In the genomic region with DNA sequence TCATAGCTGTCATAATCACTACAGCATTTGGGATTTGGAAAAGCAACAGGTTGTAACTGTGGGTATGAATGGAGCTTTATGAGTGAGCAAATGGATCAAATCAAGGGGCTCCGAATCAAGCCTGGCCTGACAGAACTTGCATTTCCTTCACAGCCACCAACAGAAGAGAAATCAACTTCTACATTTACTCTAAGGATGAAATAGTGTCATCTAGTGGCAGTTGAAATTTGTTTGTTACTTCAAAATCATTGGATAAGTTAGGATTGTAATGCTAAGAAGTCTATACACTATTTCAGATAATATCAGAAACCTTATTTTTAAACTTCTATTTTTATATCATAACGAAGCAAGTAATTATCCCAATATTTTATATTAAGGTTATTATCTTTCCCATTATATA, we compare ENCODE assay signal across 10 cellular contexts. TPM values are rescaled to one million over a fixed set of nuclear protein-coding genes. Genes with fewer than 3 reads are reported as not detected.
DNase-seq lines count a peak whose midpoint lies in the region; ATAC-seq, FAIRE-seq and TF ChIP-seq lines count a peak whose summit lies in the region.
"Had no signal": no experiment of that assay in that cellular context is flagged by ENCODE, and none has a peak within 500 bp of the region (broad histone marks: within the 10 kb centered on the region; RNA-seq: fewer than 3 reads in every experiment).

No MANE protein-coding gene starts in this region.

- intact Hi-C loops in dorsolateral prefrontal cortex (cut with DNase I): no loop called here

- DNase-seq in GM10248 (ENCODE audit: extremely low spot score): peak; percentile 18
- DNase-seq in LNCaP clone FGC (ENCODE audit: low read depth): no peak
- no peak for DNase-seq in dorsolateral prefrontal cortex
- DNase-seq in small intestine: no peak
- no peak for DNase-seq in NOMO-1 (lab: John Stamatoyannopoulos, UW; ENCODE audit: unreplicated experiment in 2 of 2)
- DNase-seq: GF-D8, psoas muscle had no signal

- H3K27ac ChIP-seq in dorsolateral prefrontal cortex (no peak overlapping the region), parathyroid adenoma (no peak overlapping the region), small intestine (ENCODE audit: low read depth in 1 of 2, low read length in 1 of 2) (no peak overlapping the region)
- H3K27ac ChIP-seq: psoas muscle, vagina had no signal

- no peaks in the 10 kb centered on the region for H3K79me2 ChIP-seq in parathyroid adenoma

- WGBS in small intestine, 3 donors: 24 to 37% (median 35%) methylated on average over 2 of the region's 2 CpGs

- H3K4me1 ChIP-seq in parathyroid adenoma (no peaks in the 10 kb centered on the region), small intestine (ENCODE audit: control insufficient read depth in 2 of 2, insufficient read depth in 1 of 2, low read depth in 1 of 2, low read length in 1 of 2) (no peaks in the 10 kb centered on the region)
- H3K4me1 ChIP-seq: psoas muscle, vagina had no signal

- FAIRE-seq in small intestine (lab: Jason Lieb, UNC): no peak

- H2AFZ ChIP-seq in parathyroid adenoma: no peak overlapping the region

- POLR2A ChIA-PET in GM10248 (lab: Yijun Ruan, JAX): no interaction called here

- CTCF ChIA-PET in GM10248 (lab: Yijun Ruan, JAX): interaction anchor here (1.3 to 3.7 kb wide), 5 partner anchors 10 to 101 kb away, joined by 3 to 13 read pairs (median 3); no protein-coding TSS in a partner anchor

- H3K4me2 ChIP-seq in parathyroid adenoma (ENCODE audit: low read length): no peak overlapping the region

- H3K4me3 ChIP-seq in LNCaP clone FGC (ENCODE audit: low read depth, low read length): no peak overlapping the region
- H3K4me3 ChIP-seq in dorsolateral prefrontal cortex: no peak overlapping the region
- no peak overlapping the region for H3K4me3 ChIP-seq in parathyroid adenoma (ENCODE audit: low read depth, low read length)
- no peak overlapping the region for H3K4me3 ChIP-seq in small intestine (ENCODE audit: low read depth in 1 of 2, low read length in 2 of 2)
- H3K4me3 ChIP-seq: psoas muscle, vagina had no signal

- H3K27me3 ChIP-seq in dorsolateral prefrontal cortex: no peaks in the 10 kb centered on the region
- no peaks in the 10 kb centered on the region for H3K27me3 ChIP-seq in parathyroid adenoma (ENCODE audit: control insufficient read depth, insufficient read depth, low read length)
- H3K27me3 ChIP-seq in small intestine (ENCODE audit: control insufficient read depth in 2 of 2, insufficient read depth in 2 of 2, low read length in 2 of 2): no peaks in the 10 kb centered on the region
- H3K27me3 ChIP-seq: vagina had no signal

- H3K36me3 ChIP-seq in parathyroid adenoma (ENCODE audit: control insufficient read depth, insufficient read depth, low read length) (no peaks in the 10 kb centered on the region), small intestine (ENCODE audit: control insufficient read depth in 2 of 2, insufficient read depth in 2 of 2, low read length in 2 of 2) (no peaks in the 10 kb centered on the region)
- H3K36me3 ChIP-seq: vagina had no signal

- H3K9ac ChIP-seq in parathyroid adenoma: no peak overlapping the region

- H3K9me3 ChIP-seq in parathyroid adenoma (ENCODE audit: control insufficient read depth, low read length): no peaks in the 10 kb centered on the region
- no peaks in the 10 kb centered on the region for H3K9me3 ChIP-seq in small intestine (ENCODE audit: control insufficient read depth, low read depth)
- H3K9me3 ChIP-seq: psoas muscle, vagina had no signal

- ATAC-seq in GM18909 (IDR thresholded peaks at IDR 0.05; ENCODE audit: poor library complexity, unreplicated experiment): no peak
- ATAC-seq: psoas muscle had no signal

- peak; percentile 46 for TF ChIP-seq CTCF in GM10248 (IDR thresholded peaks at IDR 0.05; ENCODE audit: control extremely low read depth, extremely low read depth, low read depth, missing control alignments)
- peak; percentile 36 for TF ChIP-seq CTCF in LNCaP clone FGC (IDR thresholded peaks at IDR 0.05; ENCODE audit: control insufficient read depth, extremely low read depth, insufficient read depth)
- TF ChIP-seq CTCF in dorsolateral prefrontal cortex (IDR thresholded peaks at IDR 0.05 in 54 of 56, conservative IDR thresholded peaks at IDR 0.05 in 2 of 56; ENCODE audit: low read depth in 1 of 56, partially characterized antibody in 56 of 56): peak in 54 of 56 donors; percentile 36 to 72 (median 52)
- peak; percentile 16 for TF ChIP-seq CTCF in parathyroid adenoma (IDR thresholded peaks at IDR 0.05)

RNA-seq across cellular contexts. Expression of gene WDR17, which starts 10.7 kb away (rescaled TPM):
- total RNA-seq in dorsolateral prefrontal cortex: 100 to 1,000 TPM in 1 of 120 experiments, 10 to 100 TPM in 119; 31.8 to 105 (median 65.6) TPM
- under 1 TPM in 1 of 3 donors, not detected in 2; 0.45 TPM for polyA plus RNA-seq in small intestine
